In the genomic region with DNA sequence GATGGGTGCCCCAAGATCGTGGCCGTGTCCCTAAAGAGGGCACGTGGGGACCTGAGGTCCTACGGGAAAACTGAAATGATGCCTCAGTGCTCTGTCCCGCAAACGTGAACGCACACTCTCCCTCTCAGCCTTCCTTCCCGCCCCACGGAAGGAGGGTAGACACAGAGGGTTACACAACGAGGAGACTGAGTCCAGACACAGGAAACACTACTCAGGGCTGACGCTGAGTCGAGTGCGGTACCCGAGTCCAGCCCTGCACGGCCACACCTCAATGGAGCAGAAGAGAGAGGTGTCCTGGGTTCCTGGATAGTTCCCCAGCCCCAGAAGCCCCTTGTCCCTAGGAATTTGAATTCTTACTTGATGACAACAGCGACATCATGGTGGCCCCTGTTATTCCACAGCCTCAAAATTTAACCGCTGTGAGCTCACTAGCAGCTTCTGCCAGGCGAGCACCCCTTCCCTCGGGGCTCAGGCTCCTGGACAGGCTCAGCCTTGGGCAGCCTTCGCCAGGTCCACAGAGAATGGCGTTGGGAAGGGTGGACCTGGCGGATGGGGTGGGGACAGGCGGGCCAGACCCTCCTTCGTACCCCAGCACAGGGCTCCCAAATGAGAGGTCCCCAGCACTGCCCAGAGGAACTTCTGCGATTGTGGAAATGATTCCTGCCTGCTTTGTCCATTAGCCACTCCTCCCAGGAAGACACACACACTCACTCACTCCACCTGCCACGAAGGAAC, we compare ENCODE assay signal across 8 cellular contexts. TPM values are rescaled to one million over a fixed set of nuclear protein-coding genes. Genes with fewer than 3 reads are reported as not detected.
A peak's percentile ranks its signal among the peaks of the same experiment; 100 is the strongest.
DNase-seq lines count a peak whose midpoint lies in the region; ATAC-seq and TF ChIP-seq lines count a peak whose summit lies in the region.

No MANE protein-coding gene starts in this region.

- intact Hi-C loops in left ventricle myocardium inferior (cut with micrococcal nuclease) (no loop called here), gastrocnemius medialis (cut with DNase I; ENCODE audit: low total_unique reads) (loop anchor here (5.0 kb wide), 1 partner anchor 335 kb away; no protein-coding TSS in a partner anchor)

- DNase-seq in NCI-H69 (lab: John Stamatoyannopoulos, UW) (peak; percentile 38), left ventricle myocardium inferior (peak; percentile 17), gastrocnemius medialis (peak; percentile 3 to 26), NCI-H1436 treated with DMSO at 0.1 percent for 48 hours (lab: John Stamatoyannopoulos, UW) (no peak), iPS-NIHi11 (ENCODE audit: low spot score) (no peak), germinal center (ENCODE audit: low spot score) (no peak)
- peak; percentile 15 for DNase-seq in activated naive CD4-positive, alpha-beta T cell treated with anti-CD3 and anti-CD28 coated beads, Interleukin-2, amount 50 U/mL, for 16 hours

- in situ Hi-C loops in gastrocnemius medialis (cut with MboI; ENCODE audit: low sequenced_read_pairs in 4 of 4), result no loop called here

- no peak for TF ChIP-seq POLR2A in gastrocnemius medialis (IDR thresholded peaks at IDR 0.05)

- H3K9ac ChIP-seq in BLaER1 treated with 17β-estradiol and CSF1 and Interleukin-3, amounts not matched to agents 10 nM and 100 nM, result peak overlapping the region; percentile 85 to 100 (median 95)

- peak overlapping the region; percentile 84 to 100 (median 94); a peak in 21 of 22 replicates for H3K27ac ChIP-seq in BLaER1 treated with 17β-estradiol and CSF1 and Interleukin-3, amounts not matched to agents 10 nM and 100 nM
- H3K27ac ChIP-seq in left ventricle myocardium inferior (replicated peaks) (peak overlapping the region; percentile 96), gastrocnemius medialis (peak overlapping the region; percentile 95 to 98 (median 96))

- peak overlapping the region; percentile 93 to 100 (median 99) for H3K4me2 ChIP-seq in BLaER1 treated with 17β-estradiol and CSF1 and Interleukin-3, amounts not matched to agents 10 nM and 100 nM

- ATAC-seq in gastrocnemius medialis, result no peak

- H3K9me3 ChIP-seq in BLaER1 treated with 17β-estradiol and CSF1 and Interleukin-3, amounts not matched to agents 10 nM and 100 nM (replicated peaks in 1 of 11), result no peaks in the 10 kb centered on the region
- H3K9me3 ChIP-seq in left ventricle myocardium inferior (replicated peaks) (no peaks in the 10 kb centered on the region), gastrocnemius medialis (no peaks in the 10 kb centered on the region)

- H3K27me3 ChIP-seq in BLaER1 treated with 17β-estradiol and CSF1 and Interleukin-3, amounts not matched to agents 10 nM and 100 nM, result no peaks in the 10 kb centered on the region
- H3K27me3 ChIP-seq in left ventricle myocardium inferior (ENCODE audit: low read depth) (no peaks in the 10 kb centered on the region), gastrocnemius medialis (no peaks in the 10 kb centered on the region)

- peaks cover 4 to 23% (median 21%) of the 10 kb centered on the region in 11 experiments; a peak in 21 of 22 replicates for H3K36me3 ChIP-seq in BLaER1 treated with 17β-estradiol and CSF1 and Interleukin-3, amounts not matched to agents 10 nM and 100 nM
- H3K36me3 ChIP-seq in left ventricle myocardium inferior (peaks cover 6% of the 10 kb centered on the region), gastrocnemius medialis (no peaks in the 10 kb centered on the region)

- TF ChIP-seq CTCF in left ventricle myocardium inferior (IDR thresholded peaks at IDR 0.05; ENCODE audit: borderline replicate concordance) (no peak), gastrocnemius medialis (IDR thresholded peaks at IDR 0.05 in 4 of 5, conservative IDR thresholded peaks at IDR 0.05 in 1 of 5) (no peak)

- peak overlapping the region; percentile 78 to 98 (median 91) for H3K4me3 ChIP-seq in BLaER1 treated with 17β-estradiol and CSF1 and Interleukin-3, amounts not matched to agents 10 nM and 100 nM
- H3K4me3 ChIP-seq in left ventricle myocardium inferior (peak overlapping the region; percentile 85), gastrocnemius medialis (peak overlapping the region; percentile 73 to 78 (median 76))

- peaks cover 31 to 46% (median 34%) of the 10 kb centered on the region in 11 experiments for H4K20me1 ChIP-seq in BLaER1 treated with 17β-estradiol and CSF1 and Interleukin-3, amounts not matched to agents 10 nM and 100 nM

- peaks cover 80 to 89% (median 83%) of the 10 kb centered on the region in 10 experiments for H3K4me1 ChIP-seq in BLaER1 treated with 17β-estradiol and CSF1 and Interleukin-3, amounts not matched to agents 10 nM and 100 nM
- peaks cover 61% of the 10 kb centered on the region for H3K4me1 ChIP-seq in left ventricle myocardium inferior
- H3K4me1 ChIP-seq in gastrocnemius medialis, result peaks cover 35 to 36% of the 10 kb centered on the region in 2 donors

RNA-seq across cellular contexts. Expression of a gene that starts 1.0 kb away (rescaled TPM):
- total RNA-seq in left ventricle myocardium inferior (80.1 TPM), gastrocnemius medialis (100 to 1,000 TPM in 2 of 4 donors, 10 to 100 TPM in 2; 31.9 to 124 (median 99.6) TPM)

RNA-seq across cellular contexts. Expression of a gene that starts 7.1 kb away (rescaled TPM):
- total RNA-seq in left ventricle myocardium inferior, result 19.3 TPM
- 10 to 100 TPM in 3 of 4 donors, 1 to 10 TPM in 1; 7.6 to 18.3 (median 13.2) TPM for total RNA-seq in gastrocnemius medialis

RNA-seq across cellular contexts. Expression of a gene that starts 9.5 kb away (rescaled TPM):
- total RNA-seq in left ventricle myocardium inferior (4.0 TPM), gastrocnemius medialis (1 to 10 TPM; 3.3 to 9.0 (median 5.6) TPM)

RNA-seq across cellular contexts. Expression of a gene that starts 19.2 kb away (rescaled TPM):
- total RNA-seq in left ventricle myocardium inferior, result 31.2 TPM
- total RNA-seq in gastrocnemius medialis, result 10 to 100 TPM in 1 of 4 donors, 1 to 10 TPM in 3; 6.8 to 12.2 (median 7.5) TPM

RNA-seq across cellular contexts. Expression of a gene that starts 58.0 kb away (rescaled TPM):
- total RNA-seq in left ventricle myocardium inferior (1.3 TPM), gastrocnemius medialis (1 to 10 TPM in 1 of 4 donors, under 1 TPM in 3; 0.72 to 1.8 (median 0.87) TPM)

Comparison
In these comparisons a context has a peak if more than half of its experiments do, and no peak if none do; other contexts are left out.
1. DNase-seq: peak in NCI-H69 (single experiment), activated naive CD4-positive, alpha-beta T cell treated with anti-CD3 and anti-CD28 coated beads, Interleukin-2, amount 50 U/mL, for 16 hours (single experiment), left ventricle myocardium inferior (single experiment) and gastrocnemius medialis (2 of 2); none in NCI-H1436 treated with DMSO at 0.1 percent for 48 hours (single experiment), iPS-NIHi11 (single experiment) and germinal center (single experiment).
2. Peak in every context shown above with its lines, with median percentiles within 50 percentile points of each other: H3K27ac ChIP-seq and H3K4me3 ChIP-seq.